Comparison of ENCODE assay signal across 8 cellular contexts in the genomic region with DNA sequence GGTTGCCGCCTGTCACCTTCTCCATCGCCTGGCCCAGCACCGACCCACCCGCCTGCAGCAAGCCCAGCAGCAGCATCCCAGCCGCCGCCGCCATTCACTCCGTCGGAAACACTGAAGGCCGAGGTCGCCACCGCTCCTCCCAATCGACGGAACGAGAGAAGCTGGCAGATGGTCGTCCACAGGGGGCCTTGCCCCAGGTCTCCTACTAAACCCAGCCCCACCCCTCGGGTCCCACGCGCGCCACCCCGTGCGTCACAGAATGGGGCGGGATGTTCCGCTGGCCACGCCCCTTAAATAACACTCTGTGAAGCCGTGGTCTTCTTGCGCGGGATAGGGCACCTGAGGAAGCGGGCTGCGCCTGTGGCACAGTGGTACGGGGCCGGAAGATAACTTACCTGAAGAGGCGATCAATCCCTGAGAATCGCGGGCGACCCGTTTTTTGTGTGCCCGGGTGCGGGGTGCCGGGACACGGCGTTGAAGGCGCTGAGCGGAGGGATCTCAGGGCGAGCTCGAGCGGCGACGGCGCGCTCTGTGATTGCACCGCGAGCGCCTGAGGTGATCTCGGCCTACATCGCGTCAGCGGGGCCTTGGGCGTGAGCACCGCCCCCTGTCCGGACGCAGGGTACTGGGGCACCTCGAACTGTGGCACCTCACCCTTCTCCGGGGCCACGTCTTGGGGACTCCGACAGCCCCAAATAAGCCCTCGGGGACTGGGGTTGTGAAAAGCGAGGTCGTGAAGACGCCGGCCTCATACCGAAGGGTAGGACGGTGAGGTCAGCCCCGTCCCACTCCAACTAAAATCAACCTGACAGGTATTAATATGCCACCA. TPM values are rescaled to one million over a fixed set of nuclear protein-coding genes. Genes with fewer than 3 reads are reported as not detected.
A peak's percentile ranks its signal among the peaks of the same experiment; 100 is the strongest.
DNase-seq lines count a peak whose midpoint lies in the region; ATAC-seq and TF ChIP-seq lines count a peak whose summit lies in the region.

A gene (minus strand): TSS at position 207 of the 829 bp plus-strand sequence. CDS start 113 bp downstream, at position 94.

- H3K9me3 ChIP-seq in T-helper 17 cell (ENCODE audit: control insufficient read depth, low read length, poor library complexity, severe bottlenecking): no peaks in the 10 kb centered on the region
- H3K9me3 ChIP-seq in left ventricle myocardium inferior (replicated peaks): no peaks in the 10 kb centered on the region
- no peaks in the 10 kb centered on the region for H3K9me3 ChIP-seq in upper lobe of right lung

- H3K9me3 Mint-ChIP-seq in progenitor cell of endocrine pancreas (ENCODE audit: low read depth): no peaks in the 10 kb centered on the region

- H3K4me1 Mint-ChIP-seq in T-helper 17 cell (peaks cover 22% of the 10 kb centered on the region), progenitor cell of endocrine pancreas (ENCODE audit: low read depth) (peaks cover 25% of the 10 kb centered on the region)

- TF ChIP-seq CTCF in left ventricle myocardium inferior (IDR thresholded peaks at IDR 0.05; ENCODE audit: borderline replicate concordance): peak; percentile 8
- TF ChIP-seq CTCF in progenitor cell of endocrine pancreas (IDR thresholded peaks at IDR 0.05; ENCODE audit: unreplicated experiment): peak; percentile 25
- TF ChIP-seq CTCF in upper lobe of right lung (IDR thresholded peaks at IDR 0.05): no peak

- H3K4me1 ChIP-seq in left ventricle myocardium inferior (peaks cover 30% of the 10 kb centered on the region), upper lobe of right lung (peaks cover 19% of the 10 kb centered on the region)

- peak within 1 kb of the TSS; percentile 97 for H3K4me3 Mint-ChIP-seq in T-helper 17 cell
- H3K4me3 Mint-ChIP-seq in progenitor cell of endocrine pancreas (ENCODE audit: low read depth): peak within 1 kb of the TSS; percentile 92

- intact Hi-C loops in left ventricle myocardium inferior (cut with micrococcal nuclease): no loop called here
- intact Hi-C loops in upper lobe of right lung (cut with DNase I): no loop called here

- H3K36me3 ChIP-seq in left ventricle myocardium inferior: peaks cover 7% of the 10 kb centered on the region
- H3K36me3 ChIP-seq in upper lobe of right lung: peaks cover 13% of the 10 kb centered on the region

- H3K36me3 Mint-ChIP-seq in T-helper 17 cell (ENCODE audit: low read depth): peaks cover 12% of the 10 kb centered on the region
- peaks cover 5% of the 10 kb centered on the region for H3K36me3 Mint-ChIP-seq in progenitor cell of endocrine pancreas (ENCODE audit: insufficient read depth)

- ATAC-seq in GM18502 (IDR thresholded peaks at IDR 0.05; ENCODE audit: poor library complexity, unreplicated experiment): peak; percentile 91
- ATAC-seq in HG02943 (IDR thresholded peaks at IDR 0.05; ENCODE audit: low read depth, unreplicated experiment): peak; percentile 90
- ATAC-seq in T-helper 17 cell: peak; percentile 88
- ATAC-seq in upper lobe of right lung: peak; percentile 96

- peak within 1 kb of the TSS; percentile 97 for H3K4me3 ChIP-seq in left ventricle myocardium inferior
- H3K4me3 ChIP-seq in upper lobe of right lung: peak within 1 kb of the TSS; percentile 96

- H3K27ac Mint-ChIP-seq in T-helper 17 cell: peak within 1 kb of the TSS; percentile 96
- H3K27ac Mint-ChIP-seq in progenitor cell of endocrine pancreas: peak within 1 kb of the TSS; percentile 100

- H3K27ac ChIP-seq in left ventricle myocardium inferior (replicated peaks) (peak within 1 kb of the TSS; percentile 95), upper lobe of right lung (peak within 1 kb of the TSS; percentile 97)

- H3K27me3 Mint-ChIP-seq in T-helper 17 cell (no peaks in the 10 kb centered on the region), progenitor cell of endocrine pancreas (no peaks in the 10 kb centered on the region)

- DNase-seq in NCI-H187 (lab: John Stamatoyannopoulos, UW): peak; percentile 93 to 97
- peak; percentile 85 to 91 (median 88) for DNase-seq in T-helper 17 cell
- DNase-seq in amygdala (lab: John Stamatoyannopoulos, UW): peak; percentile 57 to 98 (median 90)
- peak; percentile 94 for DNase-seq in left ventricle myocardium inferior
- DNase-seq in progenitor cell of endocrine pancreas (ENCODE audit: low spot score, unreplicated experiment): peak; percentile 89
- peak; percentile 96 for DNase-seq in upper lobe of right lung

- no peaks in the 10 kb centered on the region for H3K27me3 ChIP-seq in left ventricle myocardium inferior (ENCODE audit: low read depth)
- H3K27me3 ChIP-seq in upper lobe of right lung: no peaks in the 10 kb centered on the region

RNA-seq across cellular contexts. Expression of the gene that starts here (rescaled TPM):
- total RNA-seq in T-helper 17 cell (10 to 100 TPM; 23.2 to 23.8 TPM), left ventricle myocardium inferior (15.8 TPM), progenitor cell of endocrine pancreas (79.8 and 89.8 TPM in 2 replicates), upper lobe of right lung (175 TPM)

Comparison
In these comparisons a context has a peak if more than half of its experiments do, and no peak if none do; other contexts are left out.
1. Peak in every context shown above with its lines: DNase-seq, ATAC-seq, H3K4me3 ChIP-seq and H3K27ac ChIP-seq.